8 cellular contexts compared by ENCODE assay signal in the genomic region with DNA sequence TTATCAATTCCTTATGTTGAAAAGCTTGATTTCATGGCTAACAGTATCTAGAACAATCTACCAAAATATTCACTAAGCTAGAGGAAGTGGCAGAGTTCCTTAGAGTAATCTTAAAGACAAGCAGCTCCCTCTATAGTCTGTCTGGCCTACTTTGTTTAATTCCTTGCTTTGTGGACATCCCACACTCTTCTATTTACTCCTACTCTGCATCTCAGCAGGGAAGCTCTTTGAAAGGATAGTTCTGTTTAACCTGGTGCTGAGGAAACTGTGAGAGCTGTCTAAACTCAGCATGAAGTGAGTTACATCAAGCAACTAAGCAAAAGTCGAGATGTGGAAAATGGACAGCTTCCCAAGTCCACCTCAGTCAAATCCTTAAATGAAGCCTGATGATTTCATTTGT. TPM values are rescaled to one million over a fixed set of nuclear protein-coding genes. Genes with fewer than 3 reads are reported as not detected.
DNase-seq lines count a peak whose midpoint lies in the region.

No MANE protein-coding gene starts in this region.

- no peaks in the 10 kb centered on the region for H3K9me3 Mint-ChIP-seq in activated naive CD4-positive, alpha-beta T cell treated with anti-CD3 and anti-CD28 coated beads for 36 hours

- H3K27me3 Mint-ChIP-seq in activated naive CD4-positive, alpha-beta T cell treated with anti-CD3 and anti-CD28 coated beads for 36 hours (ENCODE audit: low read depth) = no peaks in the 10 kb centered on the region

- peaks cover 9% of the 10 kb centered on the region for H3K4me1 ChIP-seq in mucosa of stomach (ENCODE audit: control insufficient read depth, insufficient read depth, low read length)

- DNase-seq in EH (ENCODE audit: low read depth) = peak; percentile 73
- peak; percentile 37 for DNase-seq in H4 (ENCODE audit: low spot score)
- peak; percentile 35 to 40 for DNase-seq in NCI-H526 (lab: John Stamatoyannopoulos, UW)
- peak; percentile 15 for DNase-seq in cerebellum (ENCODE audit: low spot score)
- no peak for DNase-seq in 8988T
- DNase-seq in COLO668 (lab: John Stamatoyannopoulos, UW; ENCODE audit: unreplicated experiment) = no peak
- no peak for DNase-seq in activated naive CD4-positive, alpha-beta T cell treated with anti-CD3 and anti-CD28 coated beads for 36 hours

- H3K9me3 ChIP-seq in mucosa of stomach (ENCODE audit: control insufficient read depth, low read length) = no peaks in the 10 kb centered on the region

- peak overlapping the region; percentile 19 for H3K9ac ChIP-seq in mucosa of stomach (ENCODE audit: low read length)

- intact Hi-C loops in activated naive CD4-positive, alpha-beta T cell treated with anti-CD3 and anti-CD28 coated beads for 36 hours (cut with micrococcal nuclease) = loop anchor here (1.0 kb wide), 2 partner anchors 117 to 219 kb away; a partner anchor contains a TSS

- H3K36me3 Mint-ChIP-seq in activated naive CD4-positive, alpha-beta T cell treated with anti-CD3 and anti-CD28 coated beads for 36 hours (ENCODE audit: low read depth) = peaks cover 3% of the 10 kb centered on the region

- no peaks in the 10 kb centered on the region for H3K27me3 ChIP-seq in mucosa of stomach (ENCODE audit: control insufficient read depth, insufficient read depth, low read length)

- no peak overlapping the region for H3K27ac Mint-ChIP-seq in activated naive CD4-positive, alpha-beta T cell treated with anti-CD3 and anti-CD28 coated beads for 36 hours

- CTCF ChIA-PET in activated naive CD4-positive, alpha-beta T cell treated with anti-CD3 and anti-CD28 coated beads for 36 hours (lab: Charles Lee) = interaction anchor here (0.6 to 1.9 kb wide), 25 partner anchors 8 to 565 kb away, joined by 3 to 37 read pairs (median 4); a partner anchor contains a TSS

- H3K4me3 Mint-ChIP-seq in activated naive CD4-positive, alpha-beta T cell treated with anti-CD3 and anti-CD28 coated beads for 36 hours = no peak overlapping the region

- no peak overlapping the region for H3K4me3 ChIP-seq in mucosa of stomach (ENCODE audit: low read length)

- no peaks in the 10 kb centered on the region for H3K36me3 ChIP-seq in mucosa of stomach (ENCODE audit: control insufficient read depth, insufficient read depth, low read length)

- peaks cover 31% of the 10 kb centered on the region for H3K4me1 Mint-ChIP-seq in activated naive CD4-positive, alpha-beta T cell treated with anti-CD3 and anti-CD28 coated beads for 36 hours (ENCODE audit: low read depth)

RNA-seq across cellular contexts. Expression of a gene that starts 4.3 kb away (rescaled TPM):
- 8.4 and 11.5 TPM in 2 replicates for total RNA-seq in H4 (2014; rRNA removed; shearing (Covaris generic))
- 95.2 TPM for total RNA-seq in cerebellum
- 10 to 100 TPM; 11.9 to 16.0 TPM for total RNA-seq in activated naive CD4-positive, alpha-beta T cell treated with anti-CD3 and anti-CD28 coated beads for 36 hours

Comparison
In these comparisons a context has a peak if more than half of its experiments do, and no peak if none do; other contexts are left out.
1. DNase-seq: peak in EH (single experiment), H4 (single experiment), NCI-H526 (2 of 2) and cerebellum (single experiment); none in 8988T (single experiment), COLO668 (single experiment) and activated naive CD4-positive, alpha-beta T cell treated with anti-CD3 and anti-CD28 coated beads for 36 hours (single experiment).